In genomic region chr5:176851871-176852270, GRCh38 we compare ENCODE assay signal across 23 cellular contexts. TPM values are rescaled to one million over a fixed set of nuclear protein-coding genes. Genes with fewer than 3 reads are reported as not detected.
DNase-seq lines count a peak whose midpoint lies in the region; ATAC-seq and TF ChIP-seq lines count a peak whose summit lies in the region.
"Had no signal": no experiment of that assay in that cellular context is flagged by ENCODE, and none has a peak within 500 bp of the region (broad histone marks: within the 10 kb centered on the region; RNA-seq: fewer than 3 reads in every experiment).

No MANE protein-coding gene starts in this region.

- TF ChIP-seq CTCF in neural cell (IDR thresholded peaks at IDR 0.05; ENCODE audit: poor library complexity, severe bottlenecking) = no peak
- no peak for TF ChIP-seq CTCF in coronary artery (IDR thresholded peaks at IDR 0.05)

- no peaks in the 10 kb centered on the region for H4K20me1 ChIP-seq in neural cell (ENCODE audit: insufficient read depth)

- H3K9me2 ChIP-seq in neural cell (ENCODE audit: insufficient read depth, low read length) = no peaks in the 10 kb centered on the region

- DNase-seq in NCI-H146 (lab: John Stamatoyannopoulos, UW) (peak; percentile 65), NCI-H146 treated with DMSO at 0.1 percent for 48 hours (lab: John Stamatoyannopoulos, UW; ENCODE audit: unreplicated experiment) (no peak), NCI-H1105 treated with DMSO at 0.1 percent for 48 hours (lab: John Stamatoyannopoulos, UW) (peak; percentile 88), NCI-H69 (lab: John Stamatoyannopoulos, UW) (peak; percentile 79), GF-D8 (lab: John Stamatoyannopoulos, UW) (no peak), coronary artery (ENCODE audit: low spot score) (no peak)
- DNase-seq: activated CD8-positive, alpha-beta memory T cell treated with anti-CD3 and anti-CD28 coated beads for 24 hours; activated naive CD4-positive, alpha-beta T cell treated with anti-CD3 and anti-CD28 coated beads for 36 hours; activated T-cell treated with anti-CD3 and anti-CD28 coated beads, Interleukin-2, amount 50 U/mL, for 4 hours; AML-193; glutamatergic neuron; IMR-90; NCI-H187 treated with DMSO at 0.1 percent for 48 hours; SIG-M5; stimulated activated CD4-positive, alpha-beta T cell treated with anti-CD3 and anti-CD28 coated beads, Interleukin-12 subunit alpha, Interleukin-12 subunit beta, amount 100 ng/mL, for 4 hours; stimulated activated CD4-positive, alpha-beta T cell treated with anti-CD3 and anti-CD28 coated beads, Interleukin-4, amount 100 ng/mL, for 4 hours; stimulated activated naive CD8-positive, alpha-beta T cell treated with anti-CD3 and anti-CD28 coated beads, Interleukin-15, Interleukin-2, amounts not matched to agents 100 U/mL and 50 U/mL, for 24 hours; thyroid gland had no signal

- H3K79me2 ChIP-seq in neural cell (replicated peaks; ENCODE audit: insufficient read depth, low read length) = no peaks in the 10 kb centered on the region

- H3K9me3 ChIP-seq in neural cell (ENCODE audit: low read length) = no peaks in the 10 kb centered on the region
- H3K9me3 ChIP-seq: right atrium auricular region, thyroid gland had no signal

- no peaks in the 10 kb centered on the region for H3K27me3 ChIP-seq in neural cell (ENCODE audit: insufficient read depth, low read depth, low read length)
- H3K27me3 ChIP-seq: right atrium auricular region, thyroid gland had no signal

- peak overlapping the region; percentile 25 for H3K9ac ChIP-seq in neural cell (ENCODE audit: low read length)

- no peak overlapping the region for H3K4me2 ChIP-seq in neural cell (ENCODE audit: low read length)

- no peak overlapping the region for H3K27ac ChIP-seq in neural cell (ENCODE audit: low read length)
- no peak overlapping the region for H3K27ac ChIP-seq in coronary artery
- H3K27ac ChIP-seq: right atrium auricular region, thyroid gland had no signal

- no peaks in the 10 kb centered on the region for H3F3A ChIP-seq in neural cell (ENCODE audit: insufficient read depth, low read length, poor library complexity, severe bottlenecking)

- TF ChIP-seq RAD21 in neural cell (conservative IDR thresholded peaks at IDR 0.05) = no peak

- ATAC-seq in GM21619 (IDR thresholded peaks at IDR 0.05; ENCODE audit: unreplicated experiment) = no peak
- ATAC-seq: activated T-cell treated with anti-CD3 and anti-CD28 coated beads, Interleukin-2, amount 50 U/mL, for 4 hours; CD8-positive, alpha-beta T cell; stimulated activated naive CD8-positive, alpha-beta T cell treated with anti-CD3 and anti-CD28 coated beads, Interleukin-15, Interleukin-2, amounts not matched to agents 100 U/mL and 50 U/mL, for 24 hours had no signal

- no peaks in the 10 kb centered on the region for H3K36me3 ChIP-seq in neural cell (ENCODE audit: insufficient read depth, low read length)
- H3K36me3 ChIP-seq: right atrium auricular region, thyroid gland had no signal

- H3K4me3 ChIP-seq in neural cell (ENCODE audit: low read length) (no peak overlapping the region), coronary artery (no peak overlapping the region)
- H3K4me3 ChIP-seq: right atrium auricular region, thyroid gland had no signal

- no peak for TF ChIP-seq EP300 in neural cell (conservative IDR thresholded peaks at IDR 0.05; ENCODE audit: poor library complexity, severe bottlenecking)

- no peak overlapping the region for H2AFZ ChIP-seq in neural cell (ENCODE audit: low read depth, low read length)

TF ChIP-seq in neural cell, 6 proteins besides CTCF, POLR2A, EP300 and RAD21:
- TF ChIP-seq MXI1 (conservative IDR thresholded peaks at IDR 0.05; ENCODE audit: poor library complexity, severe bottlenecking) = no peak

RNA-seq across cellular contexts. Expression of gene UNC5A, which starts 41.5 kb away (rescaled TPM):
- polyA plus RNA-seq in neural cell = 2.7 and 3.8 TPM in 2 replicates
- 3.9 and 4.9 TPM in 2 replicates for polyA minus RNA-seq in neural cell
- polyA plus RNA-seq: IMR-90 had no signal

RNA-seq across cellular contexts. Expression of gene HK3, which starts 47.3 kb away (rescaled TPM):
- 0.62 and 7.8 TPM in 2 replicates for polyA plus RNA-seq in neural cell
- polyA minus RNA-seq in neural cell = 0.35 TPM in 1 of 2 replicates, not detected in the other
- polyA plus RNA-seq: endothelial cell of umbilical vein, IMR-90 had no signal

Comparison
In these comparisons a context has a peak if more than half of its experiments do, and no peak if none do; other contexts are left out.
1. DNase-seq: peak in NCI-H146 (single experiment), NCI-H1105 treated with DMSO at 0.1 percent for 48 hours (single experiment) and NCI-H69 (single experiment); none in NCI-H146 treated with DMSO at 0.1 percent for 48 hours (single experiment), GF-D8 (single experiment) and coronary artery (single experiment).